20 cellular contexts compared by ENCODE assay signal in genomic region chr19:19162495-19162894, GRCh38. TPM values are rescaled to one million over a fixed set of nuclear protein-coding genes. Genes with fewer than 3 reads are reported as not detected.
DNase-seq lines count a peak whose midpoint lies in the region; ATAC-seq and TF ChIP-seq lines count a peak whose summit lies in the region.
"Had no signal": no experiment of that assay in that cellular context is flagged by ENCODE, and none has a peak within 500 bp of the region (broad histone marks: within the 10 kb centered on the region; RNA-seq: fewer than 3 reads in every experiment).

No MANE protein-coding gene starts in this region.

- no peak overlapping the region for H2BK15ac ChIP-seq in mesenchymal stem cell (ENCODE audit: low read depth, poor library complexity, severe bottlenecking)

- H3K4me1 ChIP-seq in mesenchymal stem cell (ENCODE audit: control insufficient read depth, insufficient read depth, low read depth, low read length), result no peaks in the 10 kb centered on the region
- H3K4me1 ChIP-seq: BE2C had no signal

- TF ChIP-seq CTCF in SU-DHL-6 (IDR thresholded peaks at IDR 0.05; ENCODE audit: insufficient read depth, low read length, poor library complexity, severe bottlenecking), result no peak
- TF ChIP-seq CTCF in activated CD8-positive, alpha-beta T cell treated with anti-CD3 and anti-CD28 coated beads for 36 hours (IDR thresholded peaks at IDR 0.05), result no peak

- peaks cover 95% of the 10 kb centered on the region for H3F3A ChIP-seq in SU-DHL-6 (ENCODE audit: insufficient read depth)

- peak overlapping the region; percentile 36 for H3K4me3 ChIP-seq in SU-DHL-6 (ENCODE audit: insufficient read depth, low read length, poor library complexity, severe bottlenecking)
- no peak overlapping the region for H3K4me3 ChIP-seq in mesenchymal stem cell (ENCODE audit: insufficient read depth in 1 of 2, low read depth in 1 of 2, low read length in 2 of 2)
- H3K4me3 ChIP-seq: GM23338 had no signal

- H3K9ac ChIP-seq in SU-DHL-6 (ENCODE audit: low read length), result peak overlapping the region; percentile 94
- no peak overlapping the region for H3K9ac ChIP-seq in mesenchymal stem cell (ENCODE audit: low read length)

- peaks cover 2% of the 10 kb centered on the region; the same call in 1 of the 2 replicates for H3K36me3 ChIP-seq in SU-DHL-6 (ENCODE audit: low read length)
- no peaks in the 10 kb centered on the region for H3K36me3 ChIP-seq in mesenchymal stem cell (ENCODE audit: control insufficient read depth in 1 of 2, insufficient read depth in 2 of 2, low read depth in 1 of 2, low read length in 2 of 2)
- H3K36me3 ChIP-seq: BE2C had no signal

- no peaks in the 10 kb centered on the region for H3K9me3 ChIP-seq in SU-DHL-6 (ENCODE audit: insufficient read depth, low read length)
- H3K9me3 ChIP-seq in mesenchymal stem cell (ENCODE audit: control insufficient read depth, low read length), result no peaks in the 10 kb centered on the region
- H3K9me3 ChIP-seq: BE2C had no signal

- no peaks in the 10 kb centered on the region for H3K79me1 ChIP-seq in mesenchymal stem cell (replicated peaks; ENCODE audit: low read length, poor library complexity, severe bottlenecking)

- H3K23ac ChIP-seq in mesenchymal stem cell (ENCODE audit: low read length in 2 of 2), result no peak overlapping the region

- POLR2A ChIA-PET in activated CD8-positive, alpha-beta T cell treated with anti-CD3 and anti-CD28 coated beads for 36 hours (lab: Charles Lee), result no interaction called here

- H3K18ac ChIP-seq in mesenchymal stem cell (ENCODE audit: low read depth in 1 of 2, low read length in 2 of 2), result no peak overlapping the region

- no peaks in the 10 kb centered on the region for H3K9me3 Mint-ChIP-seq in IgD-negative memory B cell
- no peaks in the 10 kb centered on the region for H3K9me3 Mint-ChIP-seq in stimulated activated memory B cell treated with anti-CD40 and anti-IgM and Interleukin-4, amounts not matched to agents 10 μg/mL and 1 μg/mL and 100 μg/mL, for 72 hours
- H3K9me3 Mint-ChIP-seq in activated CD8-positive, alpha-beta T cell treated with anti-CD3 and anti-CD28 coated beads for 36 hours, result no peaks in the 10 kb centered on the region
- H3K9me3 Mint-ChIP-seq: CD4-positive, CD25-positive, alpha-beta regulatory T cell; CD8-positive, alpha-beta memory T cell; H9 had no signal

- ATAC-seq in stimulated activated memory B cell treated with anti-CD40 and anti-IgM and Interleukin-4, amounts not matched to agents 10 μg/mL and 1 μg/mL and 100 μg/mL, for 72 hours, result no peak
- ATAC-seq in activated CD8-positive, alpha-beta T cell treated with anti-CD3 and anti-CD28 coated beads for 36 hours, result no peak
- ATAC-seq: GM23338 had no signal

- H3K36me3 Mint-ChIP-seq in IgD-negative memory B cell, result peaks cover 1% of the 10 kb centered on the region
- peaks cover 7% of the 10 kb centered on the region for H3K36me3 Mint-ChIP-seq in stimulated activated memory B cell treated with anti-CD40 and anti-IgM and Interleukin-4, amounts not matched to agents 10 μg/mL and 1 μg/mL and 100 μg/mL, for 72 hours
- H3K36me3 Mint-ChIP-seq in activated CD8-positive, alpha-beta T cell treated with anti-CD3 and anti-CD28 coated beads for 36 hours (ENCODE audit: low read depth), result no peaks in the 10 kb centered on the region

- H3K14ac ChIP-seq in mesenchymal stem cell (ENCODE audit: low read length in 2 of 2), result no peak overlapping the region

- 85% methylated on average over 7 of the region's 7 CpGs for WGBS in mesenchymal stem cell

- H3K27me3 Mint-ChIP-seq in IgD-negative memory B cell, result peaks cover under 1% of the 10 kb centered on the region
- H3K27me3 Mint-ChIP-seq in stimulated activated memory B cell treated with anti-CD40 and anti-IgM and Interleukin-4, amounts not matched to agents 10 μg/mL and 1 μg/mL and 100 μg/mL, for 72 hours, result no peaks in the 10 kb centered on the region
- H3K27me3 Mint-ChIP-seq in activated CD8-positive, alpha-beta T cell treated with anti-CD3 and anti-CD28 coated beads for 36 hours, result no peaks in the 10 kb centered on the region
- H3K27me3 Mint-ChIP-seq: CD4-positive, CD25-positive, alpha-beta regulatory T cell had no signal

- no peak overlapping the region for H2BK120ac ChIP-seq in mesenchymal stem cell (ENCODE audit: low read depth, low read length)

- peak overlapping the region in 2 of 3 donors; percentile 27 to 46 for H3K27ac Mint-ChIP-seq in IgD-negative memory B cell
- H3K27ac Mint-ChIP-seq in stimulated activated memory B cell treated with anti-CD40 and anti-IgM and Interleukin-4, amounts not matched to agents 10 μg/mL and 1 μg/mL and 100 μg/mL, for 72 hours, result peak overlapping the region; percentile 30
- H3K27ac Mint-ChIP-seq in activated CD8-positive, alpha-beta T cell treated with anti-CD3 and anti-CD28 coated beads for 36 hours, result no peak overlapping the region
- H3K27ac Mint-ChIP-seq: CD8-positive, alpha-beta memory T cell; GM23338 had no signal

- H2AFZ ChIP-seq in SU-DHL-6 (ENCODE audit: low read depth, low read length, severe bottlenecking) (no peak overlapping the region), mesenchymal stem cell (ENCODE audit: low read depth, low read length) (no peak overlapping the region)
- H2AFZ ChIP-seq: GM23338 had no signal

- CTCF ChIA-PET in activated CD8-positive, alpha-beta T cell treated with anti-CD3 and anti-CD28 coated beads for 36 hours (lab: Charles Lee), result interaction anchor here (1.6 kb wide), 1 partner anchor 12 kb away, joined by 7 read pairs; no protein-coding TSS in a partner anchor

- no peak overlapping the region for H2BK12ac ChIP-seq in mesenchymal stem cell (ENCODE audit: low read length in 2 of 2)

- H2BK5ac ChIP-seq in mesenchymal stem cell (ENCODE audit: low read depth, low read length, poor library complexity, severe bottlenecking), result no peak overlapping the region

- peak overlapping the region; percentile 96 for H3K4me2 ChIP-seq in SU-DHL-6 (ENCODE audit: low read depth, low read length, poor library complexity, severe bottlenecking)
- no peak overlapping the region for H3K4me2 ChIP-seq in mesenchymal stem cell (ENCODE audit: low read length, poor library complexity, severe bottlenecking)
- H3K4me2 ChIP-seq: GM23338 had no signal

- H4K20me1 ChIP-seq in SU-DHL-6 (ENCODE audit: low read depth, low read length), result no peaks in the 10 kb centered on the region

- H2AK5ac ChIP-seq in mesenchymal stem cell (ENCODE audit: low read length, severe bottlenecking), result no peak overlapping the region

- no peaks in the 10 kb centered on the region for H3K9me2 ChIP-seq in SU-DHL-6 (replicated peaks; ENCODE audit: insufficient read depth, low read length)

- H3K4ac ChIP-seq in mesenchymal stem cell (ENCODE audit: low read depth in 1 of 2, low read length in 2 of 2), result no peak overlapping the region

- no peak overlapping the region for H4K91ac ChIP-seq in mesenchymal stem cell (ENCODE audit: low read length)

- peak overlapping the region; percentile 9 for H4K8ac ChIP-seq in mesenchymal stem cell (ENCODE audit: low read length)

- H3K4me1 Mint-ChIP-seq in IgD-negative memory B cell, result peaks cover 0 to 18% (median 16%) of the 10 kb centered on the region in 3 donors
- peaks cover 18% of the 10 kb centered on the region for H3K4me1 Mint-ChIP-seq in stimulated activated memory B cell treated with anti-CD40 and anti-IgM and Interleukin-4, amounts not matched to agents 10 μg/mL and 1 μg/mL and 100 μg/mL, for 72 hours
- peaks cover 7% of the 10 kb centered on the region for H3K4me1 Mint-ChIP-seq in activated CD8-positive, alpha-beta T cell treated with anti-CD3 and anti-CD28 coated beads for 36 hours (ENCODE audit: low read depth)

- H3K4me3 Mint-ChIP-seq in IgD-negative memory B cell, result no peak overlapping the region
- H3K4me3 Mint-ChIP-seq in stimulated activated memory B cell treated with anti-CD40 and anti-IgM and Interleukin-4, amounts not matched to agents 10 μg/mL and 1 μg/mL and 100 μg/mL, for 72 hours, result no peak overlapping the region
- no peak overlapping the region for H3K4me3 Mint-ChIP-seq in activated CD8-positive, alpha-beta T cell treated with anti-CD3 and anti-CD28 coated beads for 36 hours
- H3K4me3 Mint-ChIP-seq: CD4-positive, CD25-positive, alpha-beta regulatory T cell; CD8-positive, alpha-beta memory T cell; GM23338; H9 had no signal

- no peaks in the 10 kb centered on the region for H3K27me3 ChIP-seq in SU-DHL-6 (ENCODE audit: low read length)
- no peaks in the 10 kb centered on the region for H3K27me3 ChIP-seq in mesenchymal stem cell (ENCODE audit: control insufficient read depth in 1 of 2, insufficient read depth in 1 of 2, low read length in 2 of 2)
- H3K27me3 ChIP-seq: BE2C had no signal

- intact Hi-C loops in activated CD8-positive, alpha-beta T cell treated with anti-CD3 and anti-CD28 coated beads for 36 hours (cut with micrococcal nuclease), result no loop called here

- H3K79me2 ChIP-seq in SU-DHL-6 (ENCODE audit: insufficient read depth, low read length), result peaks cover 83% of the 10 kb centered on the region

- H3K27ac ChIP-seq in SU-DHL-6 (ENCODE audit: low read depth, low read length), result peak overlapping the region; percentile 99
- no peak overlapping the region for H3K27ac ChIP-seq in mesenchymal stem cell (ENCODE audit: low read length, poor library complexity, severe bottlenecking)

- no peak for DNase-seq in mesenchymal stem cell
- no peak for DNase-seq in NCI-H748 treated with DMSO at 0.1 percent for 48 hours (lab: John Stamatoyannopoulos, UW)
- no peak for DNase-seq in activated CD8-positive, alpha-beta T cell treated with anti-CD3 and anti-CD28 coated beads for 36 hours
- DNase-seq in effector CD8-positive, alpha-beta T cell (lab: John Stamatoyannopoulos, UW), result no peak
- DNase-seq: ACHN; BE2C; C1 segment of cervical spinal cord; CD4-positive, CD25-positive, alpha-beta regulatory T cell; CD8-positive, alpha-beta memory T cell; COR-L47; DMS 273 treated with DMSO at 0.1 percent for 48 hours; DMS53; DND-41; H9; IMR-90; KBM-7 had no signal

RNA-seq across cellular contexts. Expression of gene MEF2B, which starts 7.6 kb away (rescaled TPM):
- 1.8 TPM for polyA plus RNA-seq in IgD-negative memory B cell
- 0.35 TPM for polyA plus RNA-seq in mesenchymal stem cell (2013, experiment 1 of 2)
- polyA plus RNA-seq in mesenchymal stem cell (2013, experiment 2 of 2), result 0.37 TPM
- total RNA-seq in activated CD8-positive, alpha-beta T cell treated with anti-CD3 and anti-CD28 coated beads for 36 hours, result 1 to 10 TPM; 1.4 to 2.6 TPM
- polyA plus RNA-seq: CD8-positive, alpha-beta memory T cell had no signal

RNA-seq across cellular contexts. Expression of gene TMEM161A, which starts 24.2 kb away (rescaled TPM):
- polyA plus RNA-seq in IgD-negative memory B cell, result 18.5 TPM
- polyA plus RNA-seq in mesenchymal stem cell (2013, experiment 1 of 2), result 21.4 TPM
- 21.0 TPM for polyA plus RNA-seq in mesenchymal stem cell (2013, experiment 2 of 2)
- 10 to 100 TPM; 24.4 to 26.2 TPM for total RNA-seq in activated CD8-positive, alpha-beta T cell treated with anti-CD3 and anti-CD28 coated beads for 36 hours

RNA-seq across cellular contexts. Expression of gene BORCS8, which starts 29.5 kb away (rescaled TPM):
- 21.6 TPM for polyA plus RNA-seq in IgD-negative memory B cell
- polyA plus RNA-seq in mesenchymal stem cell (2013, experiment 1 of 2), result 24.0 TPM
- 21.1 TPM for polyA plus RNA-seq in mesenchymal stem cell (2013, experiment 2 of 2)
- total RNA-seq in activated CD8-positive, alpha-beta T cell treated with anti-CD3 and anti-CD28 coated beads for 36 hours, result 10 to 100 TPM; 20.8 to 22.2 TPM

RNA-seq across cellular contexts. Expression of gene RFXANK, which starts 29.6 kb away (rescaled TPM):
- polyA plus RNA-seq in IgD-negative memory B cell, result 91.4 TPM
- polyA plus RNA-seq in mesenchymal stem cell (2013, experiment 1 of 2), result 145 TPM
- 144 TPM for polyA plus RNA-seq in mesenchymal stem cell (2013, experiment 2 of 2)
- 10 to 100 TPM; 61.4 to 68.5 TPM for total RNA-seq in activated CD8-positive, alpha-beta T cell treated with anti-CD3 and anti-CD28 coated beads for 36 hours

RNA-seq across cellular contexts. Expression of gene NR2C2AP, which starts 40.7 kb away (rescaled TPM):
- polyA plus RNA-seq in IgD-negative memory B cell, result 37.6 TPM
- polyA plus RNA-seq in mesenchymal stem cell (2013, experiment 1 of 2), result 3.7 TPM
- 3.1 TPM for polyA plus RNA-seq in mesenchymal stem cell (2013, experiment 2 of 2)
- 10 to 100 TPM; 37.8 to 40.0 TPM for total RNA-seq in activated CD8-positive, alpha-beta T cell treated with anti-CD3 and anti-CD28 coated beads for 36 hours
